Comparison of ENCODE assay signal across 15 cellular contexts in the genomic region with DNA sequence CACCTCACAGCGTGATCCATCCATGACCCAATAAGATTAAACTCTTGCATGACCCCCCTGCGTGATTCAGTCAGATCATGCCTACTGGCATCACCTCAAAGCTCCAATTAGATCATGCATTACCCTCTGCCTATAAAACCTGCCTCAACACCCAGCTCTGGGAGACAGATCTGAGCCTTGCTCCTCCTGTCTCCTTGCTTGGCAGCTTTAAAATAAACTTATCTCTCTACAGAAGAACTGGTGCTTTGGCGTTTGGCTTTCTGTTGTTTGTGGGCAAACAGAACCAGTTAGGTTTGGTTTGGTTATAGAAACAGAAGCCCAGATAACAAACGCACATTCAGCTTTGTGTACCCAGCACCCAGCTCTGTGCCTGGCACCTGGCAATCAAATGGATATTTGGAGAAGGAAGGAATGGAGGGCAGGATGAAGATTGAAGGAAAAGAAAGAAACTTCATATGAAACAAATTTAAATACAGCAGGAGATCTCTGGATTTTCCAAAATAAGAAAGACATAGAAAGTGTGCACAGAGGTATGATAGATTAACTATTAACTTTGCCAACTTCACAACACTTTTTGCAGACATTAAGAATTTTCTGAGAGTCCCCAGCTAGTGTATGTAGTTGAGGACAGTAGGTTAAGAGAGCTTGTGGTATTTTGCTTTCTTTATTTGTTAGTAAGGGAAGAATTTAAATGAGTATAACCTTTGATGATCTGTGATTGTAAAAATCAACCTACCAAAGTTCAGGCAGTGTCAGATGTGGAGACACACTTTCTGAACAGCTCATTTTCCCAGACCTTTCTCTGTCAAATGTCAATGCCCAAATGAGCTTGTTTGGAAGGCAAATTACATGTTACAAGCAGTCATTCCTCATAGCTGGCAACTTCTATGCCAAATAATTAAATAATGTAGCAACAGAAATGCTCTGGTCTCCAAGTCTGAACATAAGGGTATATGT.
"Had no signal": no experiment of that assay in that cellular context is flagged by ENCODE, and none has a peak within 500 bp of the region (broad histone marks: within the 10 kb centered on the region; RNA-seq: fewer than 3 reads in every experiment).

No MANE protein-coding gene starts in this region.

- H3K27ac ChIP-seq: body of pancreas, foreskin keratinocyte, left lung, right atrium auricular region, vagina had no signal

- H3K4me3 ChIP-seq: body of pancreas, left lung, right atrium auricular region, vagina had no signal

- DNase-seq: activated CD4-positive, alpha-beta T cell treated with anti-CD3 and anti-CD28 coated beads, Interleukin-2, amount 10 ng/mL, durations not matched to agents 24 days and 14 days; activated CD8-positive, alpha-beta T cell treated with anti-CD3 and anti-CD28 coated beads, Interleukin-2, amount 10 ng/mL, durations not matched to agents 7 days and 5 days; activated naive CD4-positive, alpha-beta T cell treated with anti-CD3 and anti-CD28 coated beads for 36 hours; activated T-cell treated with anti-CD3 and anti-CD28 coated beads, Interleukin-2, amount 50 U/mL, for 24 hours; effector memory CD8-positive, alpha-beta T cell; foreskin keratinocyte; head of caudate nucleus; left lung; stimulated activated CD4-positive, alpha-beta T cell treated with anti-CD3 and anti-CD28 coated beads, Interleukin-2, amount 100 ng/mL, for 24 hours; stimulated activated naive CD8-positive, alpha-beta T cell treated with anti-CD3 and anti-CD28 coated beads, Interleukin-15, Interleukin-2, amounts not matched to agents 100 U/mL and 50 U/mL, for 24 hours; T1000; trophoblast cell had no signal
